8 cellular contexts compared by ENCODE assay signal in genomic region chr1:39409055-39409816, GRCh38.
DNase-seq lines count a peak whose midpoint lies in the region; ATAC-seq and TF ChIP-seq lines count a peak whose summit lies in the region.

No MANE protein-coding gene starts in this region.

- H3K9ac ChIP-seq in HCT116 (ENCODE audit: low read length) (peak overlapping the region; percentile 70), iPS-18a (ENCODE audit: low read length) (peak overlapping the region; percentile 57)

- peak overlapping the region; percentile 83 for H3K4me3 Mint-ChIP-seq in MCF 10A (ENCODE audit: unreplicated experiment)

- TF ChIP-seq POLR2A in HCT116 (IDR thresholded peaks at IDR 0.05; ENCODE audit: borderline replicate concordance, extremely low read depth, insufficient read depth, insufficient read length), result no peak

- H3K36me3 ChIP-seq in HCT116 (ENCODE audit: control insufficient read depth in 1 of 2, insufficient read depth in 2 of 2, low read length in 2 of 2), result no peaks in the 10 kb centered on the region; a peak in 1 of 4 replicates
- H3K36me3 ChIP-seq in iPS-18a (ENCODE audit: control insufficient read depth, low read depth, low read length), result peaks cover 15% of the 10 kb centered on the region

- no TSS peak for BruUV-seq in HCT116 (replicated peaks; lab: Mats Ljungman, UMichigan)
- BruUV-seq in MCF 10A (replicated peaks; lab: Mats Ljungman, UMichigan), result no TSS peak

- H3K9me3 ChIP-seq in HCT116 (ENCODE audit: control insufficient read depth in 1 of 2, insufficient read depth in 1 of 2, low read depth in 1 of 2, low read length in 2 of 2) (no peaks in the 10 kb centered on the region), iPS-18a (ENCODE audit: control insufficient read depth, low read depth, low read length) (no peaks in the 10 kb centered on the region)

- H3K4me1 ChIP-seq in HCT116 (ENCODE audit: control insufficient read depth in 1 of 2, insufficient read depth in 2 of 2, low read length in 2 of 2) (peaks cover 48 to 62% of the 10 kb centered on the region in 2 experiments), iPS-18a (ENCODE audit: control insufficient read depth, low read depth, low read length) (peaks cover 34% of the 10 kb centered on the region)

- POLR2A ChIA-PET in HCT116 (lab: Charles Lee), result interaction anchor here (3.0 kb wide), 1 partner anchor 10 kb away, joined by 21 read pairs; no protein-coding TSS in a partner anchor
- POLR2A ChIA-PET in MCF 10A (lab: Yijun Ruan, JAX), result interaction anchor here (0.5 to 8.1 kb wide), 14 partner anchors 9 to 310 kb away, joined by 3 to 98 read pairs (median 4); no protein-coding TSS in a partner anchor

- peak overlapping the region; percentile 67 for H3K27ac ChIP-seq in HCT116 (ENCODE audit: low read depth, low read length)
- peak overlapping the region; percentile 52 for H3K27ac ChIP-seq in iPS-18a (ENCODE audit: low read length)

- DNase-seq in NCI-H1092 treated with DMSO at 0.1 percent for 48 hours (lab: John Stamatoyannopoulos, UW) (peak; percentile 34), NCI-H1092 (lab: John Stamatoyannopoulos, UW) (no peak), HCT116 (ENCODE audit: low read depth, low spot score) (no peak), NCI-H748 (lab: John Stamatoyannopoulos, UW; ENCODE audit: unreplicated experiment) (peak; percentile 97), MCF 10A (ENCODE audit: unreplicated experiment) (no peak), skeletal muscle cell (ENCODE audit: low read depth) (no peak), germinal center (ENCODE audit: low spot score) (no peak)

- peaks cover 57% of the 10 kb centered on the region for H3K4me1 Mint-ChIP-seq in MCF 10A (ENCODE audit: insufficient read depth, unreplicated experiment)

- no peaks in the 10 kb centered on the region for H3K9me2 ChIP-seq in HCT116 (ENCODE audit: insufficient read depth)

- no peaks in the 10 kb centered on the region for H4K20me1 ChIP-seq in HCT116 (ENCODE audit: insufficient read depth)

- H3K4me2 ChIP-seq in HCT116 (ENCODE audit: low read length), result peak overlapping the region; percentile 76

- ATAC-seq in HCT116, result peak; percentile 0; the same call in 1 of the 2 replicates

- H3K36me3 Mint-ChIP-seq in MCF 10A (ENCODE audit: insufficient read depth, unreplicated experiment), result peaks cover 16% of the 10 kb centered on the region

- H3K79me2 ChIP-seq in HCT116 (ENCODE audit: insufficient read depth, low read length), result peaks cover 14% of the 10 kb centered on the region; the same call in 1 of the 2 replicates

- CTCF ChIA-PET in HCT116 (lab: Charles Lee), result interaction anchor here (1.4 to 3.6 kb wide), 3 partner anchors 14 to 143 kb away, joined by 5 to 11 read pairs (median 11); no protein-coding TSS in a partner anchor
- CTCF ChIA-PET in MCF 10A (lab: Yijun Ruan, JAX), result interaction anchor here (0.6 to 5.5 kb wide), 12 partner anchors 11 to 310 kb away, joined by 3 to 43 read pairs (median 6); no protein-coding TSS in a partner anchor

- peak overlapping the region; percentile 57 to 70 for H3K4me3 ChIP-seq in HCT116 (replicated peaks in 1 of 2; ENCODE audit: low read depth in 1 of 2, low read length in 2 of 2)
- H3K4me3 ChIP-seq in iPS-18a (ENCODE audit: low read length), result peak overlapping the region; percentile 68
- peak overlapping the region; percentile 68 for H3K4me3 ChIP-seq in skeletal muscle cell (ENCODE audit: low read depth, low read length)

- H2AFZ ChIP-seq in HCT116 (ENCODE audit: low read depth, low read length, poor library complexity, severe bottlenecking), result no peak overlapping the region

- TF ChIP-seq RAD21 in HCT116 (IDR thresholded peaks at IDR 0.05; ENCODE audit: low read depth), result no peak

- TF ChIP-seq CTCF in HCT116 (IDR thresholded peaks at IDR 0.05 in 2 of 3, conservative IDR thresholded peaks at IDR 0.05 in 1 of 3; ENCODE audit: borderline replicate concordance in 1 of 3, insufficient read depth in 1 of 3, low read depth in 2 of 3, low read length in 2 of 3), result no peak
- TF ChIP-seq CTCF in MCF 10A (IDR thresholded peaks at IDR 0.05; ENCODE audit: unreplicated experiment), result no peak

- no peak overlapping the region for H3K27ac Mint-ChIP-seq in MCF 10A (ENCODE audit: low read depth, unreplicated experiment)

- H3K27me3 ChIP-seq in HCT116 (ENCODE audit: insufficient read depth, low read length), result no peaks in the 10 kb centered on the region
- H3K27me3 ChIP-seq in iPS-18a (ENCODE audit: control insufficient read depth, insufficient read depth, low read length), result no peaks in the 10 kb centered on the region

- RAD21 ChIA-PET in HCT116 (lab: Charles Lee; ENCODE audit: low non-redundant PET in 1 of 2, low total read pairs in 2 of 2, uncharacterized antibody in 2 of 2, unreplicated experiment in 2 of 2), result no interaction called here

- H3K9me3 Mint-ChIP-seq in MCF 10A (ENCODE audit: unreplicated experiment), result no peaks in the 10 kb centered on the region

- intact Hi-C loops in HCT116 (cut with micrococcal nuclease) (no loop called here), MCF 10A (cut with micrococcal nuclease) (loop anchor here (5.0 kb wide), 1 partner anchor 142 kb away; no protein-coding TSS in a partner anchor)

- H3K27me3 Mint-ChIP-seq in MCF 10A (ENCODE audit: insufficient read depth, unreplicated experiment), result no peaks in the 10 kb centered on the region

TF ChIP-seq in HCT116, 20 proteins besides CTCF, POLR2A, EP300 and RAD21:
- TF ChIP-seq, protein P1, sequence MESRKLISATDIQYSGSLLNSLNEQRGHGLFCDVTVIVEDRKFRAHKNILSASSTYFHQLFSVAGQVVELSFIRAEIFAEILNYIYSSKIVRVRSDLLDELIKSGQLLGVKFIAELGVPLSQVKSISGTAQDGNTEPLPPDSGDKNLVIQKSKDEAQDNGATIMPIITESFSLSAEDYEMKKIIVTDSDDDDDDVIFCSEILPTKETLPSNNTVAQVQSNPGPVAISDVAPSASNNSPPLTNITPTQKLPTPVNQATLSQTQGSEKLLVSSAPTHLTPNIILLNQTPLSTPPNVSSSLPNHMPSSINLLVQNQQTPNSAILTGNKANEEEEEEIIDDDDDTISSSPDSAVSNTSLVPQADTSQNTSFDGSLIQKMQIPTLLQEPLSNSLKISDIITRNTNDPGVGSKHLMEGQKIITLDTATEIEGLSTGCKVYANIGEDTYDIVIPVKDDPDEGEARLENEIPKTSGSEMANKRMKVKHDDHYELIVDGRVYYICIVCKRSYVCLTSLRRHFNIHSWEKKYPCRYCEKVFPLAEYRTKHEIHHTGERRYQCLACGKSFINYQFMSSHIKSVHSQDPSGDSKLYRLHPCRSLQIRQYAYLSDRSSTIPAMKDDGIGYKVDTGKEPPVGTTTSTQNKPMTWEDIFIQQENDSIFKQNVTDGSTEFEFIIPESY (IDR thresholded peaks at IDR 0.05; ENCODE audit: extremely low read depth, insufficient replicate concordance, low read length), result no peak
- TF ChIP-seq SIN3A (IDR thresholded peaks at IDR 0.05; ENCODE audit: low read depth) (no peak), ZFX (IDR thresholded peaks at IDR 0.05) (peak; percentile 22; the same call in 1 of the 2 replicates), EZH2 (IDR thresholded peaks at IDR 0.05) (no peak), MAX (IDR thresholded peaks at IDR 0.05) (peak; percentile 41; the same call in 1 of the 2 replicates), SP1 (IDR thresholded peaks at IDR 0.05; ENCODE audit: low read depth) (no peak), TCF7L2 (IDR thresholded peaks at IDR 0.05; ENCODE audit: borderline replicate concordance, extremely low read depth, insufficient read depth, insufficient read length) (peak; percentile 10), ZNF274 (IDR thresholded peaks at IDR 0.05; ENCODE audit: low read depth, low read length) (no peak), YY1 (IDR thresholded peaks at IDR 0.05; ENCODE audit: extremely low read depth, insufficient replicate concordance, low read depth, low read length) (no peak), EZH2phosphoT487 (IDR thresholded peaks at IDR 0.05; ENCODE audit: borderline replicate concordance) (no peak), EGR1 (IDR thresholded peaks at IDR 0.05; ENCODE audit: low read depth) (no peak)

Comparison
In these comparisons a context has a peak if more than half of its experiments do, and no peak if none do; other contexts are left out.
1. DNase-seq: peak in NCI-H1092 treated with DMSO at 0.1 percent for 48 hours (single experiment) and NCI-H748 (single experiment); none in NCI-H1092 (single experiment), HCT116 (single experiment), MCF 10A (single experiment), skeletal muscle cell (single experiment) and germinal center (single experiment).
2. Peak in every context shown above with its lines, with median percentiles within 50 percentile points of each other: H3K4me3 ChIP-seq.